8 cellular contexts compared by ENCODE assay signal in genomic region chr12:53492188-53492587, GRCh38. TPM values are rescaled to one million over a fixed set of nuclear protein-coding genes. Genes with fewer than 3 reads are reported as not detected.
DNase-seq lines count a peak whose midpoint lies in the region; ATAC-seq, FAIRE-seq and TF ChIP-seq lines count a peak whose summit lies in the region.

No MANE protein-coding gene starts in this region.

- H3K9me3 ChIP-seq in SJSA1 (replicated peaks) (no peaks in the 10 kb centered on the region), fibroblast of lung (ENCODE audit: control insufficient read depth, insufficient read depth, low read depth, low read length) (no peaks in the 10 kb centered on the region)

- no peak for FAIRE-seq in urothelium cell line (lab: Jason Lieb, UNC)

- peak; percentile 67 for DNase-seq in ELF-1 (ENCODE audit: low read depth, low spot score)
- DNase-seq in SJSA1 (ENCODE audit: low read depth in 1 of 2, low spot score in 2 of 2) = no peak
- no peak for DNase-seq in fibroblast of lung (ENCODE audit: low read depth in 2 of 2)
- DNase-seq in retina = peak; percentile 62
- no peak for DNase-seq in NCI-H2081 (lab: John Stamatoyannopoulos, UW)
- DNase-seq in urothelium cell line (ENCODE audit: low spot score) = no peak
- DNase-seq in NCI-H446 treated with DMSO at 0.1 percent for 48 hours (lab: John Stamatoyannopoulos, UW) = no peak

- H3K9ac ChIP-seq in fibroblast of lung (ENCODE audit: insufficient read depth, low read length) = no peak overlapping the region

- ATAC-seq in GM21786 (IDR thresholded peaks at IDR 0.05; ENCODE audit: unreplicated experiment) = no peak

- H2AFZ ChIP-seq in fibroblast of lung (ENCODE audit: low read length) = no peak overlapping the region

- peaks cover 18% of the 10 kb centered on the region for H3K79me2 ChIP-seq in fibroblast of lung (ENCODE audit: control insufficient read depth, insufficient read depth, low read length)

- H3K27me3 ChIP-seq in SJSA1 (replicated peaks) = no peaks in the 10 kb centered on the region
- no peaks in the 10 kb centered on the region for H3K27me3 ChIP-seq in fibroblast of lung (ENCODE audit: control insufficient read depth, insufficient read depth, low read length)

- no peak for TF ChIP-seq CTCF in fibroblast of lung (conservative IDR thresholded peaks at IDR 0.05 in 1 of 2, IDR thresholded peaks at IDR 0.05 in 1 of 2; ENCODE audit: low read depth in 1 of 2, low read length in 2 of 2)

- H3K27ac ChIP-seq in SJSA1 = no peak overlapping the region
- H3K27ac ChIP-seq in fibroblast of lung (ENCODE audit: insufficient read depth, low read length) = peak overlapping the region; percentile 80

- H3K4me3 ChIP-seq in SJSA1 (peak overlapping the region; percentile 36; the same call in 1 of the 2 replicates), fibroblast of lung (replicated peaks in 1 of 4; ENCODE audit: control extremely low read depth in 1 of 4, insufficient read depth in 1 of 4, low read depth in 3 of 4, low read length in 4 of 4) (peak overlapping the region in 3 of 4 experiments; percentile 36 to 70 (median 58))

- H3K4me1 ChIP-seq in SJSA1 (replicated peaks) (peaks cover 9% of the 10 kb centered on the region), fibroblast of lung (ENCODE audit: control insufficient read depth, extremely low read depth, insufficient read depth, low read length) (peaks cover 20% of the 10 kb centered on the region)

- H3K4me2 ChIP-seq in fibroblast of lung (ENCODE audit: extremely low read depth, insufficient read depth, low read length) = peak overlapping the region; percentile 91

- no peaks in the 10 kb centered on the region for H4K20me1 ChIP-seq in fibroblast of lung (ENCODE audit: control insufficient read depth, extremely low read depth, insufficient read depth, low read length)

- H3K36me3 ChIP-seq in SJSA1 (peaks cover 3% of the 10 kb centered on the region; the same call in 1 of the 2 replicates), fibroblast of lung (ENCODE audit: control insufficient read depth, insufficient read depth, low read length) (peaks cover 2% of the 10 kb centered on the region)

RNA-seq across cellular contexts. Expression of gene MAP3K12, which starts 7.1 kb away (rescaled TPM):
- total RNA-seq in SJSA1 (2014; rRNA removed; shearing (Covaris generic)) = 6.7 and 8.6 TPM in 2 replicates
- 37.8 and 40.8 TPM in 2 replicates for total RNA-seq in fibroblast of lung
- polyA plus RNA-seq in fibroblast of lung = 31.2 and 31.6 TPM in 2 replicates
- polyA plus RNA-seq in fibroblast of lung (2012) = 23.9 and 24.4 TPM in 2 replicates
- 69.0 and 85.2 TPM in 2 replicates for polyA minus RNA-seq in fibroblast of lung (ENCODE audit: low replicate concordance)

RNA-seq across cellular contexts. Expression of gene TARBP2, which starts 8.9 kb away (rescaled TPM):
- total RNA-seq in SJSA1 (2014; rRNA removed; shearing (Covaris generic)) = 38.3 and 39.0 TPM in 2 replicates
- 37.8 and 39.3 TPM in 2 replicates for total RNA-seq in fibroblast of lung
- 19.8 and 25.9 TPM in 2 replicates for polyA plus RNA-seq in fibroblast of lung
- 23.5 and 33.8 TPM in 2 replicates for polyA plus RNA-seq in fibroblast of lung (2012)
- 27.3 and 27.9 TPM in 2 replicates for polyA minus RNA-seq in fibroblast of lung (ENCODE audit: low replicate concordance)

RNA-seq across cellular contexts. Expression of gene NPFF, which starts 15.1 kb away (rescaled TPM):
- total RNA-seq in SJSA1 (2014; rRNA removed; shearing (Covaris generic)) = not detected in 2 replicates
- total RNA-seq in fibroblast of lung = not detected in 2 replicates
- polyA plus RNA-seq in fibroblast of lung = not detected in 2 replicates
- not detected in 2 replicates for polyA plus RNA-seq in fibroblast of lung (2012)
- not detected in 2 replicates for polyA minus RNA-seq in fibroblast of lung (ENCODE audit: low replicate concordance)

RNA-seq across cellular contexts. Expression of gene PCBP2, which starts 40.3 kb away (rescaled TPM):
- 153 and 157 TPM in 2 replicates for total RNA-seq in SJSA1 (2014; rRNA removed; shearing (Covaris generic))
- 251 and 271 TPM in 2 replicates for total RNA-seq in fibroblast of lung
- polyA plus RNA-seq in fibroblast of lung = 315 and 374 TPM in 2 replicates
- polyA plus RNA-seq in fibroblast of lung (2012) = 674 and 727 TPM in 2 replicates
- 1,406 and 1,607 TPM in 2 replicates for polyA minus RNA-seq in fibroblast of lung (ENCODE audit: low replicate concordance)

RNA-seq across cellular contexts. Expression of gene PRR13, which starts 50.7 kb away (rescaled TPM):
- 44.7 and 80.1 TPM in 2 replicates for total RNA-seq in SJSA1 (2014; rRNA removed; shearing (Covaris generic))
- 30.3 and 48.1 TPM in 2 replicates for total RNA-seq in fibroblast of lung
- polyA plus RNA-seq in fibroblast of lung = 114 and 157 TPM in 2 replicates
- 231 and 250 TPM in 2 replicates for polyA plus RNA-seq in fibroblast of lung (2012)
- polyA minus RNA-seq in fibroblast of lung (ENCODE audit: low replicate concordance) = 139 and 250 TPM in 2 replicates

Comparison
In these comparisons a context has a peak if more than half of its experiments do, and no peak if none do; other contexts are left out.
1. DNase-seq: peak in ELF-1 (single experiment) and retina (single experiment); none in SJSA1 (0 of 2), fibroblast of lung (0 of 2), NCI-H2081 (0 of 2), urothelium cell line (single experiment) and NCI-H446 treated with DMSO at 0.1 percent for 48 hours (single experiment).